In the genomic region with DNA sequence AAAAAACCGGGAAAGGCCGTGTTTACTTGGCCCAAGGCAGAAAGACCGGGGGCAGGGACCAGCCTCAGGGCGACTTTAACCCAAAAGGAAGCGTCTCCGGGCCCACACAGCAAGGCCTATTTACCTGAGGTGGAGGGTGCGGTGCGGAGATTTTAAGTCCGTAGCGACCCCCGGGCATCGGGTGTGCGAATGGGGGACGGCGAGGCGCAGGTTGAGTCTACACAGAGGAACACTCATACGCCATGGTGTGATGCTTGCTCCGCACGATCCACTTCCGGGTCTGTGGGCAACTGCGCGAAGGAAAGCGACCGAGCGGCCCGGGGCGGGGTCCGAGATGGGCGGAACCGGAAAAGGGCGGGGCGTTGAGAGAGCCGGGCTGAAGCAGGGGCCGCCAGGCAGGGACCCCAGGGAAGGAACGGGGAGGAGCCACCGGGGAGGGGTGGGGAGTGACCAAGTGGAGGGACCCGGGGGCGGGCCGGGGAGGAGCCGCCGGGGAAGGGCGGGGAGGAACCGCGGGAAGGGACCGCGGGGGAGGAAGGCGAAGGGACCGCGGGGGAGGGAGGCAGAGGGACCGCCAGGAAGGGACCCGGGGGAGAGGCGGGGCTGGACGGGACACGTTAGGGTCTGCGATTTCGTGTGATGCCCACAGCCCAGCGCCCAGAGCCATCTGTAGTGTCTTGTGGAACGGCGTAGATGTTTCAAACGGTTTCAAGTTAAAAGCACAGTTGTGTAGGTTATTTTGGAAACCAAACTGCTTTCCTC, we compare ENCODE assay signal across 8 cellular contexts. TPM values are rescaled to one million over a fixed set of nuclear protein-coding genes. Genes with fewer than 3 reads are reported as not detected.
DNase-seq lines count a peak whose midpoint lies in the region; ATAC-seq and TF ChIP-seq lines count a peak whose summit lies in the region.

TSS of gene ZNF160 (minus strand) at position 282 of the 762 bp plus-strand sequence. CDS start 17,146 bp downstream, outside the sequence.

- H3K4me2 ChIP-seq in PC-3 (ENCODE audit: low read length), result peak within 1 kb of the TSS; percentile 96

- TF ChIP-seq CTCF in PC-3 (conservative IDR thresholded peaks at IDR 0.05; ENCODE audit: low read depth, low read length), result no peak

- CTCF ChIA-PET in PC-3 (lab: Charles Lee), result no interaction called here

- H3K36me3 ChIP-seq in PC-3 (ENCODE audit: low read depth, low read length), result peaks cover 13% of the 10 kb centered on the region
- H3K36me3 ChIP-seq in mucosa of rectum (ENCODE audit: control insufficient read depth in 2 of 2, insufficient read depth in 2 of 2, low read length in 2 of 2), result peaks cover 0 to 8% of the 10 kb centered on the region in 2 donors

- peaks cover 45% of the 10 kb centered on the region for H3K79me2 ChIP-seq in PC-3 (ENCODE audit: low read length)

- no peaks in the 10 kb centered on the region for H3F3A ChIP-seq in PC-3 (ENCODE audit: low read length, unreplicated experiment)

- BruUV-seq in PC-3 (replicated peaks; lab: Mats Ljungman, UMichigan), result no TSS peak

- peaks cover 4% of the 10 kb centered on the region; the same call in 1 of the 2 replicates for H3K9me3 ChIP-seq in PC-3 (ENCODE audit: low read length)
- H3K9me3 ChIP-seq in mucosa of rectum (ENCODE audit: control insufficient read depth in 2 of 2, low read length in 2 of 2), result peaks cover 0 to under 1% of the 10 kb centered on the region in 2 donors

- H3K4me1 ChIP-seq in PC-3 (ENCODE audit: insufficient read depth, low read length), result peaks cover 9% of the 10 kb centered on the region
- peaks cover 7 to 9% of the 10 kb centered on the region in 2 donors for H3K4me1 ChIP-seq in mucosa of rectum (ENCODE audit: control insufficient read depth in 2 of 2, insufficient read depth in 2 of 2, low read length in 2 of 2)

- H3K9me2 ChIP-seq in PC-3 (replicated peaks; ENCODE audit: low read length), result no peaks in the 10 kb centered on the region

- intact Hi-C loops in PC-3 (cut with micrococcal nuclease), result loop anchor here (1.0 to 5.0 kb wide), 2 partner anchors 94 to 110 kb away; no protein-coding TSS in a partner anchor

- H3K9ac ChIP-seq in PC-3 (ENCODE audit: low read length) (peak within 1 kb of the TSS; percentile 89), mucosa of rectum (ENCODE audit: low read depth in 1 of 2, low read length in 2 of 2) (peak within 1 kb of the TSS; percentile 90 to 94)

- ATAC-seq in GM21528 (IDR thresholded peaks at IDR 0.05; ENCODE audit: low FRiP score, unreplicated experiment) (peak; percentile 93), PC-3 (peak; percentile 93)

- H3K27me3 Mint-ChIP-seq in IgD-negative memory B cell, result no peaks in the 10 kb centered on the region
- H3K27me3 Mint-ChIP-seq in activated T-cell treated with anti-CD3 and anti-CD28 coated beads, Interleukin-2, amount 50 U/mL, for 24 hours, result peaks cover 2% of the 10 kb centered on the region

- peak; percentile 79 for TF ChIP-seq POLR2A in erythroblast (IDR thresholded peaks at IDR 0.05; ENCODE audit: low read length)

- H3K9me3 Mint-ChIP-seq in IgD-negative memory B cell, result peaks cover 0 to 11% (median 9%) of the 10 kb centered on the region in 3 donors
- H3K9me3 Mint-ChIP-seq in activated T-cell treated with anti-CD3 and anti-CD28 coated beads, Interleukin-2, amount 50 U/mL, for 24 hours, result peaks cover 24% of the 10 kb centered on the region

- POLR2A ChIA-PET in PC-3 (lab: Charles Lee; ENCODE audit: unreplicated experiment), result no interaction called here

- H3K4me3 ChIP-seq in PC-3 (ENCODE audit: low read length) (peak within 1 kb of the TSS; percentile 97), mucosa of rectum (ENCODE audit: low read length in 2 of 2) (peak within 1 kb of the TSS; percentile 83 to 97)

- H3K27ac ChIP-seq in PC-3 (ENCODE audit: low read length), result peak within 1 kb of the TSS; percentile 56
- H3K27ac ChIP-seq in mucosa of rectum (ENCODE audit: low read depth in 2 of 2, low read length in 2 of 2), result peak within 1 kb of the TSS; percentile 86 to 88

- H3K4me1 Mint-ChIP-seq in IgD-negative memory B cell, result peaks cover 14 to 23% (median 20%) of the 10 kb centered on the region in 3 donors
- H3K4me1 Mint-ChIP-seq in activated T-cell treated with anti-CD3 and anti-CD28 coated beads, Interleukin-2, amount 50 U/mL, for 24 hours (ENCODE audit: low read depth), result peaks cover 27% of the 10 kb centered on the region

- H3K4me3 Mint-ChIP-seq in IgD-negative memory B cell, result peak within 1 kb of the TSS; percentile 93 to 100 (median 98)
- H3K4me3 Mint-ChIP-seq in activated T-cell treated with anti-CD3 and anti-CD28 coated beads, Interleukin-2, amount 50 U/mL, for 24 hours, result peak within 1 kb of the TSS; percentile 89

- peak within 1 kb of the TSS; percentile 98 for H2AFZ ChIP-seq in PC-3 (ENCODE audit: low read length)

- H4K20me1 ChIP-seq in PC-3 (ENCODE audit: low read length), result 0 out of 2 replicates have a peak, but pooled peaks cover 4% of the 10 kb centered on the region

- H3K27me3 ChIP-seq in PC-3 (ENCODE audit: low read length), result no peaks in the 10 kb centered on the region
- no peaks in the 10 kb centered on the region for H3K27me3 ChIP-seq in mucosa of rectum (ENCODE audit: control insufficient read depth in 2 of 2, insufficient read depth in 2 of 2, low read length in 2 of 2)

- peak within 1 kb of the TSS; percentile 95 to 98 (median 97) for H3K27ac Mint-ChIP-seq in IgD-negative memory B cell
- H3K27ac Mint-ChIP-seq in activated T-cell treated with anti-CD3 and anti-CD28 coated beads, Interleukin-2, amount 50 U/mL, for 24 hours, result peak within 1 kb of the TSS; percentile 96

- DNase-seq in DMS 273 treated with DMSO at 0.1 percent for 48 hours (lab: John Stamatoyannopoulos, UW) (peak; percentile 89), PC-3 (peak; percentile 99), erythroblast (lab: John Stamatoyannopoulos, UW) (peak; percentile 95 to 96)
- DNase-seq in activated T-cell treated with anti-CD3 and anti-CD28 coated beads, Interleukin-2, amount 50 U/mL, for 24 hours, result peak; percentile 100
- DNase-seq in stimulated activated CD8-positive, alpha-beta memory T cell treated with anti-CD3 and anti-CD28 coated beads, Interleukin-4, amount 100 ng/mL, for 48 hours, result peak; percentile 99

- peaks cover 14% of the 10 kb centered on the region for H3K36me3 Mint-ChIP-seq in IgD-negative memory B cell
- H3K36me3 Mint-ChIP-seq in activated T-cell treated with anti-CD3 and anti-CD28 coated beads, Interleukin-2, amount 50 U/mL, for 24 hours (ENCODE audit: low read depth), result peaks cover 46% of the 10 kb centered on the region

RNA-seq across cellular contexts. Expression of gene ZNF160, which starts in this region (rescaled TPM):
- polyA plus RNA-seq in IgD-negative memory B cell, result 23.0 TPM
- 22.3 and 25.1 TPM in 2 replicates for total RNA-seq in PC-3 (2014; rRNA removed)

Comparison
In these comparisons a context has a peak if more than half of its experiments do, and no peak if none do; other contexts are left out.
1. Peak in every context shown above with its lines: DNase-seq, ATAC-seq, H3K4me3 ChIP-seq and H3K27ac ChIP-seq.